In genomic region chr20:400121-400450, GRCh38 we compare ENCODE assay signal across 21 cellular contexts. TPM values are rescaled to one million over a fixed set of nuclear protein-coding genes. Genes with fewer than 3 reads are reported as not detected.
DNase-seq lines count a peak whose midpoint lies in the region; ATAC-seq and TF ChIP-seq lines count a peak whose summit lies in the region.
"Had no signal": no experiment of that assay in that cellular context is flagged by ENCODE, and none has a peak within 500 bp of the region (broad histone marks: within the 10 kb centered on the region; RNA-seq: fewer than 3 reads in every experiment).

No MANE protein-coding gene starts in this region.

- H3K4me3 ChIP-seq in aorta (ENCODE audit: low read length in 2 of 2) = no peak overlapping the region
- H3K4me3 ChIP-seq: ovary, SJSA1 had no signal

- H3K9me3 ChIP-seq in KOPT-K1 (ENCODE audit: insufficient read depth, low read length, poor library complexity, severe bottlenecking) (no peaks in the 10 kb centered on the region), aorta (ENCODE audit: control insufficient read depth, low read length) (no peaks in the 10 kb centered on the region)
- H3K9me3 ChIP-seq: ovary, SJSA1 had no signal

- H3K36me3 Mint-ChIP-seq in activated T-cell treated with anti-CD3 and anti-CD28 coated beads, Interleukin-2, amount 50 U/mL, for 72 hours (ENCODE audit: insufficient read depth in 2 of 2) = peaks cover 9 to 23% of the 10 kb centered on the region in 2 donors
- H3K36me3 Mint-ChIP-seq in brain (peaks cover 17% of the 10 kb centered on the region), neural crest cell (ENCODE audit: low read depth) (peaks cover 2% of the 10 kb centered on the region)

- H3K27me3 ChIP-seq in aorta (ENCODE audit: control insufficient read depth in 1 of 2, insufficient read depth in 2 of 2, low read length in 1 of 2) = no peaks in the 10 kb centered on the region
- H3K27me3 ChIP-seq: dorsolateral prefrontal cortex, ovary, SJSA1 had no signal

- DNase-seq in activated T-cell treated with anti-CD3 and anti-CD28 coated beads, Interleukin-2, amount 50 U/mL, for 72 hours = no peak
- no peak for DNase-seq in activated T-cell treated with anti-CD3 and anti-CD28 coated beads, Interleukin-2, amount 50 U/mL, for 1 hour
- DNase-seq in neural crest cell (ENCODE audit: low read depth, low spot score) (no peak), aorta (no peak)
- DNase-seq: activated CD4-positive, alpha-beta T cell treated with anti-CD3 and anti-CD28 coated beads, Interleukin-2, amount 50 U/mL, for 4 hours; activated CD8-positive, alpha-beta memory T cell treated with anti-CD3 and anti-CD28 coated beads, Interleukin-2, amount 50 U/mL, for 48 hours; activated effector memory CD4-positive, alpha-beta T cell treated with anti-CD3 and anti-CD28 coated beads, Interleukin-2, amount 50 U/mL, for 16 hours; GDM1; IMR-90; NCI-H187 treated with DMSO at 0.1 percent for 48 hours; NCI-H446 treated with DMSO at 0.1 percent for 48 hours; ovary had no signal

- TF ChIP-seq CTCF in brain (conservative IDR thresholded peaks at IDR 0.05) (no peak), neural crest cell (conservative IDR thresholded peaks at IDR 0.05) (no peak)

- WGBS in aorta, 2 donors = 67 to 69% methylated on average over 2 of the region's 2 CpGs

- H3K4me3 Mint-ChIP-seq in activated T-cell treated with anti-CD3 and anti-CD28 coated beads, Interleukin-2, amount 50 U/mL, for 72 hours = no peak overlapping the region
- H3K4me3 Mint-ChIP-seq in brain (peak overlapping the region in 1 of 5 experiments; percentile 12), neural crest cell (peak overlapping the region; percentile 7)
- H3K4me3 Mint-ChIP-seq: T-helper 2 cell treated with Interferon-gamma antibody and Interleukin-4, amounts not matched to agents 5 μg/mL and 100 μg/mL, for 36 hours had no signal

- peaks cover 38% of the 10 kb centered on the region for H3K4me1 Mint-ChIP-seq in activated T-cell treated with anti-CD3 and anti-CD28 coated beads, Interleukin-2, amount 50 U/mL, for 72 hours (ENCODE audit: low read depth)
- H3K4me1 Mint-ChIP-seq in brain = peaks cover 21% of the 10 kb centered on the region
- peaks cover 13% of the 10 kb centered on the region for H3K4me1 Mint-ChIP-seq in neural crest cell

- no peaks in the 10 kb centered on the region for H3K4me1 ChIP-seq in aorta (ENCODE audit: control insufficient read depth in 1 of 2, insufficient read depth in 2 of 2, low read length in 2 of 2)
- H3K4me1 ChIP-seq: SJSA1 had no signal

- H3K27me3 Mint-ChIP-seq in activated T-cell treated with anti-CD3 and anti-CD28 coated beads, Interleukin-2, amount 50 U/mL, for 72 hours (ENCODE audit: low read depth) = no peaks in the 10 kb centered on the region
- H3K27me3 Mint-ChIP-seq in brain (no peaks in the 10 kb centered on the region), neural crest cell (ENCODE audit: low read depth) (no peaks in the 10 kb centered on the region)

- H3K9me3 Mint-ChIP-seq in activated T-cell treated with anti-CD3 and anti-CD28 coated beads, Interleukin-2, amount 50 U/mL, for 72 hours = peaks cover 2 to 4% of the 10 kb centered on the region in 2 donors
- H3K9me3 Mint-ChIP-seq in brain (peaks cover 0 to 11% (median 3%) of the 10 kb centered on the region in 5 experiments), neural crest cell (peaks cover 3% of the 10 kb centered on the region)

- H3K36me3 ChIP-seq in KOPT-K1 (ENCODE audit: insufficient read depth, low read length) (peaks cover 34% of the 10 kb centered on the region), aorta (ENCODE audit: control insufficient read depth in 1 of 2, insufficient read depth in 2 of 2, low read length in 1 of 2) (peaks cover 0 to 4% of the 10 kb centered on the region in 2 donors)
- H3K36me3 ChIP-seq: ovary had no signal

- intact Hi-C loops in aorta (cut with DNase I) = loop anchor here in 1 of 2 donors (10.0 kb wide), 1 partner anchor 75 kb away; no protein-coding TSS in a partner anchor

- peak in 1 of 2 donors; percentile 4 for ATAC-seq in activated T-cell treated with anti-CD3 and anti-CD28 coated beads, Interleukin-2, amount 50 U/mL, for 72 hours (replicated peaks in 1 of 2)
- no peak for ATAC-seq in HG03097 (IDR thresholded peaks at IDR 0.05; ENCODE audit: low FRiP score, unreplicated experiment)
- no peak for ATAC-seq in aorta (ENCODE audit: low FRiP score)
- no peak for ATAC-seq in GM19463 (IDR thresholded peaks at IDR 0.05; ENCODE audit: unreplicated experiment)
- ATAC-seq: sciatic nerve had no signal

- H3K27ac ChIP-seq in KOPT-K1 (ENCODE audit: low read depth, low read length, poor library complexity, severe bottlenecking) (peak overlapping the region; percentile 71), aorta (ENCODE audit: low read depth in 1 of 2, low read length in 2 of 2) (no peak overlapping the region)
- H3K27ac ChIP-seq: HL-60, ovary, SJSA1 had no signal

- peak overlapping the region; percentile 20 for H3K27ac Mint-ChIP-seq in activated T-cell treated with anti-CD3 and anti-CD28 coated beads, Interleukin-2, amount 50 U/mL, for 72 hours
- peak overlapping the region in 4 of 5 experiments; percentile 13 to 98 (median 76) for H3K27ac Mint-ChIP-seq in brain
- H3K27ac Mint-ChIP-seq in neural crest cell (ENCODE audit: unreplicated experiment) = no peak overlapping the region
- H3K27ac Mint-ChIP-seq: T-helper 2 cell treated with Interferon-gamma antibody and Interleukin-4, amounts not matched to agents 5 μg/mL and 100 μg/mL, for 36 hours had no signal

RNA-seq across cellular contexts. Expression of gene RBCK1, which starts 8.0 kb away (rescaled TPM):
- total RNA-seq in activated T-cell treated with anti-CD3 and anti-CD28 coated beads, Interleukin-2, amount 50 U/mL, for 72 hours = 100 to 1,000 TPM; 176 to 198 TPM
- polyA plus RNA-seq in brain (ENCODE audit: insufficient read depth, low read depth, low replicate concordance) (63.0 TPM), aorta (100 to 1,000 TPM in 1 of 2 donors, 10 to 100 TPM in 1; 64.1 to 118 TPM)
- total RNA-seq in neural crest cell (62.4 and 65.2 TPM in 2 replicates), aorta (10 to 100 TPM; 52.8 to 70.0 TPM)

RNA-seq across cellular contexts. Expression of gene TRIB3, which starts 19.5 kb away (rescaled TPM):
- 100 to 1,000 TPM; 165 to 281 TPM for total RNA-seq in activated T-cell treated with anti-CD3 and anti-CD28 coated beads, Interleukin-2, amount 50 U/mL, for 72 hours
- polyA plus RNA-seq in brain (ENCODE audit: insufficient read depth, low read depth, low replicate concordance) (28.7 TPM), aorta (1 to 10 TPM; 2.0 to 3.1 TPM)
- total RNA-seq in neural crest cell (12.5 and 14.4 TPM in 2 replicates), aorta (1 to 10 TPM; 2.9 to 3.7 TPM)

RNA-seq across cellular contexts. Expression of gene NRSN2, which starts 53.2 kb away (rescaled TPM):
- total RNA-seq in activated T-cell treated with anti-CD3 and anti-CD28 coated beads, Interleukin-2, amount 50 U/mL, for 72 hours = 10 to 100 TPM; 12.9 to 14.7 TPM
- 185 TPM for polyA plus RNA-seq in brain (ENCODE audit: insufficient read depth, low read depth, low replicate concordance)
- total RNA-seq in neural crest cell = 42.0 and 44.4 TPM in 2 replicates
- total RNA-seq in aorta = 10 to 100 TPM; 31.0 to 38.0 TPM
- polyA plus RNA-seq in aorta = 10 to 100 TPM; 12.0 to 40.6 TPM

Comparison
In these comparisons a context has a peak if more than half of its experiments do, and no peak if none do; other contexts are left out.
1. RNA of gene TRIB3, which starts 19.5 kb away (total RNA-seq): 165 to 281 TPM in activated T-cell treated with anti-CD3 and anti-CD28 coated beads, Interleukin-2, amount 50 U/mL, for 72 hours; 12.5 to 14.4 TPM in neural crest cell and 2.9 to 3.7 TPM in aorta; every median in the first group is over 10 times any median in the second.